Comparison of ENCODE assay signal across 30 cellular contexts in the genomic region with DNA sequence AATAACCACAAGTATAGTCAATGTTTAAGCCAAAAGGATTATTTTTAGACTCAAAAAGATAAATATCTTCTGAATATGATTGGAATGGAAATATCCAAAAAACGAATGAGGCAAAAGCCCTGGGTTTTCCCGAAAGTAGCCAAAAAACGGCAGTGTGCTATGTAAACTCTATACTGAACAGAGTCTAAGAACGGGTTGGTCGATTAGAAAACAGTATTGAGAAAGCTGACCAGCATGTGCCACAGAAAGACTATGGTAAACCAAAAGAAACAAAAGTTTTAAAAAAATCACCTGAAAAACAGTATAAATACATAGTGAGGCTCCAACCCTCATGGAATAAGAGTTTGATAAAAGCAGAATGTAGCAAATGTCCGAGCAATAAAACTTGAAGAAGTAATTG.
"Had no signal": no experiment of that assay in that cellular context is flagged by ENCODE, and none has a peak within 500 bp of the region (broad histone marks: within the 10 kb centered on the region; RNA-seq: fewer than 3 reads in every experiment).

No MANE protein-coding gene starts in this region.

- H3K27ac ChIP-seq: KMS-11, PC-9, RWPE1, SJCRH30 had no signal

- H3K4me3 ChIP-seq: PC-9, SJCRH30 had no signal

- H3K9ac ChIP-seq: KMS-11, SK-N-SH had no signal

- H3K36me3 ChIP-seq: SJCRH30 had no signal

- DNase-seq: Karpas-422, MM.1S, MV-4-11, NCI-H1092, NCI-H1105, NCI-H1417 treated with DMSO at 0.1 percent for 48 hours, NCI-H1436 treated with DMSO at 0.1 percent for 48 hours, NCI-H1694 treated with DMSO at 0.1 percent for 48 hours, NCI-H187 treated with DMSO at 0.1 percent for 48 hours, NCI-H2029, NCI-H2081, NCI-H226, NCI-H446 treated with DMSO at 0.1 percent for 48 hours, NCI-H510A, NCI-H524, NCI-H526, NCI-H69, NCI-H748 treated with DMSO at 0.1 percent for 48 hours, NCI-H82, PC-9, SHP77, SIG-M5, SJCRH30, SK-N-SH, T-cell had no signal

- H3K4me1 ChIP-seq: SJCRH30 had no signal

- FAIRE-seq: RCC 7860 had no signal

- ATAC-seq: Panc1, Right ventricle myocardium inferior, T-cell had no signal

- H3K4me2 ChIP-seq: KMS-11, PC-9, SK-N-SH had no signal

- H2AFZ ChIP-seq: PC-9 had no signal

- H3K9me3 ChIP-seq: SJCRH30, SK-N-SH had no signal

- H3K27me3 ChIP-seq: SJCRH30 had no signal
